In the genomic region with DNA sequence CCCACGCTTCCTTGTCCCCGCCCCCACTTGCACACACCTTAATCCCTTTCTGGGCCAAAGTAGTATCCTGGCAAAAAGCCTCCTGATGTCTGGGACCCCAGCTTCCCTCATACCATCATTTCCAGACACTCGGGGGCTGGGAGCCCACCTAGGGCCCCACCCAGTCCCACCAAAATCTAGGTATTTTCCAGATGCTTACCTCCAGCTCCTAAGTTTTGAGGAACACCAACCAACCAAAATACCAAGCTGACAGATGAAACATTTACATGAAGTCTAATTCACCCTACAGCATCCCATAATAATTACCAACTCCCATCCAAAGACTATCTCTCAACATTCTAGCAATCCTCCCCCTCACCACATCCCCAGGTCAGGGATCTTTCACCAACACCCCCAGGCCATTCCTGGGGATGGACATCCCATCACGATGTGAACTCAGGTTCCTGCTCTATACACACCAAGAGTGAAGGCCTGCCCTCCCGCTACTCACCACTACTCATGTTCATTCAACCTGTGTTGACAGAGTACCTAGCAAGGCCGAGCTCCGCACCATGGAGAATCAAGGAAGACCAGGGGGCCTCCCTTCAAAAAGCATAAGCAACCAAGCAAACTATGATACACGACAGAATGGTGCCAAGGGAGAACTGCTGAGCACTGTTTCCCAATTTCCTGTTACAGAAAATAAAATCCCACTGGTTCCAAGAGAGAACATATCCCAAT, we compare ENCODE assay signal across 9 cellular contexts. TPM values are rescaled to one million over a fixed set of nuclear protein-coding genes. Genes with fewer than 3 reads are reported as not detected.
DNase-seq lines count a peak whose midpoint lies in the region; TF ChIP-seq lines count a peak whose summit lies in the region.
"Had no signal": no experiment of that assay in that cellular context is flagged by ENCODE, and none has a peak within 500 bp of the region (broad histone marks: within the 10 kb centered on the region; RNA-seq: fewer than 3 reads in every experiment).

No MANE protein-coding gene starts in this region.

- no peak overlapping the region for H3K27ac ChIP-seq in mesendoderm (ENCODE audit: low read depth, low read length)
- H3K27ac ChIP-seq in vagina, result peak overlapping the region; percentile 99

- no peak overlapping the region for H3K4me3 Mint-ChIP-seq in activated naive CD4-positive, alpha-beta T cell treated with anti-CD3 and anti-CD28 coated beads for 36 hours

- no peak overlapping the region for H3K56ac ChIP-seq in mesendoderm (ENCODE audit: low read length)

- no peaks in the 10 kb centered on the region for H3K27me3 Mint-ChIP-seq in activated naive CD4-positive, alpha-beta T cell treated with anti-CD3 and anti-CD28 coated beads for 36 hours (ENCODE audit: low read depth)

- intact Hi-C loops in activated naive CD4-positive, alpha-beta T cell treated with anti-CD3 and anti-CD28 coated beads for 36 hours (cut with micrococcal nuclease), result loop anchor here (1.0 to 5.0 kb wide), 6 partner anchors 19 to 271 kb away; no protein-coding TSS in a partner anchor
- intact Hi-C loops in vagina (cut with DNase I), result no loop called here

- peaks cover 8% of the 10 kb centered on the region for H3K79me1 ChIP-seq in mesendoderm (ENCODE audit: low read length)

- no peak overlapping the region for H2BK15ac ChIP-seq in mesendoderm (replicated peaks; ENCODE audit: low read depth)

- H3K27me3 ChIP-seq in mesendoderm (ENCODE audit: insufficient read depth, low read length, poor library complexity), result no peaks in the 10 kb centered on the region
- H3K27me3 ChIP-seq in vagina, result no peaks in the 10 kb centered on the region

- WGBS in mesendoderm (ENCODE audit: extremely low coverage, insufficient coverage, low lambda C conversion rate), result no CpG with 5 or more reads among the region's 8 CpGs

- H4K8ac ChIP-seq in mesendoderm (ENCODE audit: low read depth, low read length), result no peak overlapping the region

- no peak overlapping the region for H2BK120ac ChIP-seq in mesendoderm (ENCODE audit: low read depth, low read length)

- no peak overlapping the region for H3K9ac ChIP-seq in mesendoderm (ENCODE audit: low read length)

- H3K9me3 ChIP-seq in vagina, result no peaks in the 10 kb centered on the region

- peaks cover 52% of the 10 kb centered on the region for H3K4me1 Mint-ChIP-seq in activated naive CD4-positive, alpha-beta T cell treated with anti-CD3 and anti-CD28 coated beads for 36 hours (ENCODE audit: low read depth)

- no peaks in the 10 kb centered on the region for H3K36me3 ChIP-seq in mesendoderm (ENCODE audit: control insufficient read depth, insufficient read depth, low read length)
- no peaks in the 10 kb centered on the region for H3K36me3 ChIP-seq in vagina

- TF ChIP-seq POLR2A in vagina (IDR thresholded peaks at IDR 0.05), result no peak

- H3K27ac Mint-ChIP-seq in activated naive CD4-positive, alpha-beta T cell treated with anti-CD3 and anti-CD28 coated beads for 36 hours, result no peak overlapping the region

- CTCF ChIA-PET in activated naive CD4-positive, alpha-beta T cell treated with anti-CD3 and anti-CD28 coated beads for 36 hours (lab: Charles Lee), result interaction anchor here (0.6 to 1.1 kb wide), 2 partner anchors 23 to 38 kb away, joined by 4 to 5 read pairs; no protein-coding TSS in a partner anchor

- H2BK5ac ChIP-seq in mesendoderm (ENCODE audit: low read length), result no peak overlapping the region

- H3K4me2 ChIP-seq in mesendoderm (ENCODE audit: low read length), result no peak overlapping the region

- no peak overlapping the region for H3K18ac ChIP-seq in mesendoderm (ENCODE audit: low read length)

- H3K4ac ChIP-seq in mesendoderm (ENCODE audit: low read depth, low read length), result no peak overlapping the region

- H4K5ac ChIP-seq in mesendoderm (ENCODE audit: low read length), result no peak overlapping the region

- no peak for TF ChIP-seq CTCF in vagina (IDR thresholded peaks at IDR 0.05)

- H2AK5ac ChIP-seq in mesendoderm (ENCODE audit: low read length), result no peak overlapping the region

- H3K4me3 ChIP-seq in mesendoderm (ENCODE audit: low read length) (no peak overlapping the region), vagina (no peak overlapping the region)

- no peaks in the 10 kb centered on the region for H3K9me3 Mint-ChIP-seq in activated naive CD4-positive, alpha-beta T cell treated with anti-CD3 and anti-CD28 coated beads for 36 hours

- no peak overlapping the region for H3K23ac ChIP-seq in mesendoderm (ENCODE audit: low read length)

- H3K36me3 Mint-ChIP-seq in activated naive CD4-positive, alpha-beta T cell treated with anti-CD3 and anti-CD28 coated beads for 36 hours (ENCODE audit: low read depth), result peaks cover 19% of the 10 kb centered on the region

- peak; percentile 42 for DNase-seq in stimulated activated CD4-positive, alpha-beta T cell treated with anti-CD3 and anti-CD28 coated beads, Interleukin-15, amount 100 ng/mL, for 24 hours
- no peak for DNase-seq in stimulated activated CD4-positive, alpha-beta T cell treated with anti-CD3 and anti-CD28 coated beads, Interleukin-2, amount 100 ng/mL, for 48 hours
- peak; percentile 46 for DNase-seq in activated naive CD4-positive, alpha-beta T cell treated with anti-CD3 and anti-CD28 coated beads for 36 hours
- DNase-seq in mesendoderm (peak; percentile 60), vagina (ENCODE audit: extremely low spot score in 2 of 2) (no peak), NCI-H2227 treated with DMSO at 0.1 percent for 48 hours (lab: John Stamatoyannopoulos, UW) (no peak), hippocampal formation (lab: John Stamatoyannopoulos, UW) (no peak), NOMO-1 (lab: John Stamatoyannopoulos, UW; ENCODE audit: unreplicated experiment in 2 of 2) (no peak)

- H3K79me2 ChIP-seq in mesendoderm (ENCODE audit: control insufficient read depth, insufficient read depth, low read length), result peaks cover 25% of the 10 kb centered on the region

- H3K4me1 ChIP-seq in mesendoderm (ENCODE audit: control insufficient read depth, low read depth, low read length) (peaks cover 18% of the 10 kb centered on the region), vagina (peaks cover 48% of the 10 kb centered on the region)

RNA-seq across cellular contexts. Expression of a gene that starts 1.6 kb away (rescaled TPM):
- 100 to 1,000 TPM; 232 to 245 TPM for total RNA-seq in activated naive CD4-positive, alpha-beta T cell treated with anti-CD3 and anti-CD28 coated beads for 36 hours
- polyA plus RNA-seq in mesendoderm (2013, experiment 1 of 2), result 145 TPM
- polyA plus RNA-seq in mesendoderm (2013, experiment 2 of 2), result 139 TPM
- 152 TPM for total RNA-seq in vagina

RNA-seq across cellular contexts. Expression of a gene that starts 27.0 kb away (rescaled TPM):
- 1 to 10 TPM; 1.7 to 2.2 TPM for total RNA-seq in activated naive CD4-positive, alpha-beta T cell treated with anti-CD3 and anti-CD28 coated beads for 36 hours
- 0.37 TPM for polyA plus RNA-seq in mesendoderm (2013, experiment 1 of 2)
- polyA plus RNA-seq in mesendoderm (2013, experiment 2 of 2), result 0.28 TPM
- total RNA-seq in vagina, result 7.4 TPM
- total RNA-seq: glomerular endothelial cell had no signal

RNA-seq across cellular contexts. Expression of a gene that starts 38.5 kb away (rescaled TPM):
- total RNA-seq in activated naive CD4-positive, alpha-beta T cell treated with anti-CD3 and anti-CD28 coated beads for 36 hours, result 1 to 10 TPM; 2.3 to 2.4 TPM
- polyA plus RNA-seq in mesendoderm (2013, experiment 1 of 2), result 0.38 TPM
- 0.55 TPM for polyA plus RNA-seq in mesendoderm (2013, experiment 2 of 2)
- total RNA-seq in vagina, result 0.74 TPM

RNA-seq across cellular contexts. Expression of a gene that starts 40.7 kb away (rescaled TPM):
- 10 to 100 TPM; 61.3 to 62.9 TPM for total RNA-seq in activated naive CD4-positive, alpha-beta T cell treated with anti-CD3 and anti-CD28 coated beads for 36 hours
- 68.0 TPM for polyA plus RNA-seq in mesendoderm (2013, experiment 1 of 2)
- polyA plus RNA-seq in mesendoderm (2013, experiment 2 of 2), result 67.6 TPM
- 43.0 TPM for total RNA-seq in vagina

RNA-seq across cellular contexts. Expression of a gene that starts 52.9 kb away (rescaled TPM):
- total RNA-seq in activated naive CD4-positive, alpha-beta T cell treated with anti-CD3 and anti-CD28 coated beads for 36 hours, result 1 to 10 TPM; 8.0 to 9.0 TPM
- polyA plus RNA-seq in mesendoderm (2013, experiment 1 of 2), result 4.3 TPM
- polyA plus RNA-seq in mesendoderm (2013, experiment 2 of 2), result 4.1 TPM
- total RNA-seq in vagina, result 21.1 TPM

Comparison
In these comparisons a context has a peak if more than half of its experiments do, and no peak if none do; other contexts are left out.
1. DNase-seq: peak in stimulated activated CD4-positive, alpha-beta T cell treated with anti-CD3 and anti-CD28 coated beads, Interleukin-15, amount 100 ng/mL, for 24 hours (single experiment), activated naive CD4-positive, alpha-beta T cell treated with anti-CD3 and anti-CD28 coated beads for 36 hours (single experiment) and mesendoderm (single experiment); none in stimulated activated CD4-positive, alpha-beta T cell treated with anti-CD3 and anti-CD28 coated beads, Interleukin-2, amount 100 ng/mL, for 48 hours (0 of 2), vagina (0 of 2), NCI-H2227 treated with DMSO at 0.1 percent for 48 hours (single experiment), hippocampal formation (0 of 2) and NOMO-1 (0 of 2).